8 cellular contexts compared by ENCODE assay signal in the genomic region with DNA sequence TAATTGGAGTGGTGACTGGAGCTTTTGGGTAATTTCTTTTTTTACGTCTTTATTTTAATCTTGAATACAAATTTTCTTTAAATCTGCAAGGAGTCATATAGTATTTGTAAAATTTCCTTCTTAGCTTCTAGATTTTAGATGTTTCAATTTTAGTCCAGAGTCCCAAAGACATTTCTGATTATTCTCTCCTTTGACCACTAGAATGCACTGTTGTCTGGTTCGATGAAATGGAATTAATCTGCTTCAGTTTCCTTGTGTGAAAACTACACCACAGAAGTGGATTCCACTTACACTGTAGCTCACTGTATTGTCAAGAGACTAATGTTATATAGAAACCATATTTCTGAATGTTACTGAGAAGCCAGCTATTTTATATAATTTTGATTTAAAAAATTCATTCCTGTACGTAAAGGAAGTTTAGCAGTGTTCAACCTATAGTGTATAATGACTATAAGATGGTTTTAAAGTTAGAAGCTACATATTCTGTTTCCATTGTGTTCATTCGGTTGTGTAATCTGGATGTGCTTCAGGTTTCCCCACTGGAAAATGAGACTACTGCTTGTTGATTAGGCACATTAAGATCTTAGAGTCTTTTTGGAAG. TPM values are rescaled to one million over a fixed set of nuclear protein-coding genes. Genes with fewer than 3 reads are reported as not detected.
A peak's percentile ranks its signal among the peaks of the same experiment; 100 is the strongest.
DNase-seq lines count a peak whose midpoint lies in the region; ATAC-seq and TF ChIP-seq lines count a peak whose summit lies in the region.

No MANE protein-coding gene starts in this region.

- TF ChIP-seq CTCF in thyroid gland (IDR thresholded peaks at IDR 0.05): peak in 5 of 6 experiments; percentile 33 to 59 (median 53)

- H3K4me3 Mint-ChIP-seq in activated T-helper 2 cell treated with anti-CD3 and anti-CD28 coated beads, Interferon-gamma antibody, Interleukin-2, Interleukin-4, amounts not matched to agents 10 μg/mL and 5 μg/mL and 100 μg/mL, durations not matched to agents 14 hours and 24 hours and 36 hours (ENCODE audit: low read depth): no peak overlapping the region

- no peaks in the 10 kb centered on the region for H3K9me3 Mint-ChIP-seq in activated T-helper 2 cell treated with anti-CD3 and anti-CD28 coated beads, Interferon-gamma antibody, Interleukin-2, Interleukin-4, amounts not matched to agents 10 μg/mL and 5 μg/mL and 100 μg/mL, durations not matched to agents 14 hours and 24 hours and 36 hours

- H3K27me3 Mint-ChIP-seq in activated T-helper 2 cell treated with anti-CD3 and anti-CD28 coated beads, Interferon-gamma antibody, Interleukin-2, Interleukin-4, amounts not matched to agents 10 μg/mL and 5 μg/mL and 100 μg/mL, durations not matched to agents 14 hours and 24 hours and 36 hours (ENCODE audit: low read depth): peaks cover 2% of the 10 kb centered on the region

- no peaks in the 10 kb centered on the region for H3K36me3 ChIP-seq in thyroid gland

- H3K36me3 Mint-ChIP-seq in activated T-helper 2 cell treated with anti-CD3 and anti-CD28 coated beads, Interferon-gamma antibody, Interleukin-2, Interleukin-4, amounts not matched to agents 10 μg/mL and 5 μg/mL and 100 μg/mL, durations not matched to agents 14 hours and 24 hours and 36 hours (ENCODE audit: low read depth): no peaks in the 10 kb centered on the region

- H3K27ac ChIP-seq in thyroid gland: no peak overlapping the region

- DNase-seq in NOMO-1 treated with DMSO at 0.1 percent for 48 hours (lab: John Stamatoyannopoulos, UW; ENCODE audit: unreplicated experiment) (peak; percentile 39), NOMO-1 treated with dmso at 0.1 percent for 144 hours (lab: John Stamatoyannopoulos, UW; ENCODE audit: unreplicated experiment) (no peak), LoVo (ENCODE audit: low spot score) (peak; percentile 55), SW480 (ENCODE audit: low spot score) (peak; percentile 41), globus pallidus (ENCODE audit: low spot score) (peak; percentile 22), thyroid gland (no peak)
- DNase-seq in activated T-helper 2 cell treated with anti-CD3 and anti-CD28 coated beads, Interferon-gamma antibody, Interleukin-2, Interleukin-4, amounts not matched to agents 10 μg/mL and 5 μg/mL and 100 μg/mL, durations not matched to agents 14 hours and 24 hours and 36 hours (ENCODE audit: low spot score): no peak

- WGBS in thyroid gland, 2 donors: 43% methylated on average over 4 of the region's 4 CpGs

- no peak overlapping the region for H3K4me3 ChIP-seq in thyroid gland (replicated peaks in 1 of 3)

- H3K27ac Mint-ChIP-seq in activated T-helper 2 cell treated with anti-CD3 and anti-CD28 coated beads, Interferon-gamma antibody, Interleukin-2, Interleukin-4, amounts not matched to agents 10 μg/mL and 5 μg/mL and 100 μg/mL, durations not matched to agents 14 hours and 24 hours and 36 hours: no peak overlapping the region

- H3K27me3 ChIP-seq in thyroid gland: no peaks in the 10 kb centered on the region

- no peaks in the 10 kb centered on the region for H3K9me3 ChIP-seq in thyroid gland

- H3K4me1 ChIP-seq in thyroid gland: peaks cover 0 to 10% of the 10 kb centered on the region in 2 donors

- no peaks in the 10 kb centered on the region for H3K4me1 Mint-ChIP-seq in activated T-helper 2 cell treated with anti-CD3 and anti-CD28 coated beads, Interferon-gamma antibody, Interleukin-2, Interleukin-4, amounts not matched to agents 10 μg/mL and 5 μg/mL and 100 μg/mL, durations not matched to agents 14 hours and 24 hours and 36 hours (ENCODE audit: low read depth)

- TF ChIP-seq POLR2A in thyroid gland (IDR thresholded peaks at IDR 0.05): no peak

- no peak for ATAC-seq in GM18519 (IDR thresholded peaks at IDR 0.05; ENCODE audit: low FRiP score, unreplicated experiment)

- intact Hi-C loops in thyroid gland (cut with DNase I): no loop called here
- intact Hi-C loops in activated T-helper 2 cell treated with anti-CD3 and anti-CD28 coated beads, Interferon-gamma antibody, Interleukin-2, Interleukin-4, amounts not matched to agents 10 μg/mL and 5 μg/mL and 100 μg/mL, durations not matched to agents 14 hours and 24 hours and 36 hours (cut with micrococcal nuclease): loop anchor here (10.0 kb wide), 1 partner anchor 310 kb away; no protein-coding TSS in a partner anchor

RNA-seq across cellular contexts. Expression of a gene that starts 6.1 kb away (rescaled TPM):
- 10 to 100 TPM in 2 of 4 donors, 1 to 10 TPM in 2; 5.8 to 20.2 (median 9.1) TPM for total RNA-seq in thyroid gland
- 0.37 and 0.87 TPM in 2 replicates for total RNA-seq in activated T-helper 2 cell treated with anti-CD3 and anti-CD28 coated beads, Interferon-gamma antibody, Interleukin-2, Interleukin-4, amounts not matched to agents 10 μg/mL and 5 μg/mL and 100 μg/mL, durations not matched to agents 14 hours and 24 hours and 36 hours

Comparison
In these comparisons a context has a peak if more than half of its experiments do, and no peak if none do; other contexts are left out.
1. DNase-seq: peak in NOMO-1 treated with DMSO at 0.1 percent for 48 hours (single experiment), LoVo (single experiment), SW480 (single experiment) and globus pallidus (single experiment); none in NOMO-1 treated with dmso at 0.1 percent for 144 hours (single experiment), thyroid gland (0 of 2) and activated T-helper 2 cell treated with anti-CD3 and anti-CD28 coated beads, Interferon-gamma antibody, Interleukin-2, Interleukin-4, amounts not matched to agents 10 μg/mL and 5 μg/mL and 100 μg/mL, durations not matched to agents 14 hours and 24 hours and 36 hours (single experiment).